9 cellular contexts compared by ENCODE assay signal in the genomic region with DNA sequence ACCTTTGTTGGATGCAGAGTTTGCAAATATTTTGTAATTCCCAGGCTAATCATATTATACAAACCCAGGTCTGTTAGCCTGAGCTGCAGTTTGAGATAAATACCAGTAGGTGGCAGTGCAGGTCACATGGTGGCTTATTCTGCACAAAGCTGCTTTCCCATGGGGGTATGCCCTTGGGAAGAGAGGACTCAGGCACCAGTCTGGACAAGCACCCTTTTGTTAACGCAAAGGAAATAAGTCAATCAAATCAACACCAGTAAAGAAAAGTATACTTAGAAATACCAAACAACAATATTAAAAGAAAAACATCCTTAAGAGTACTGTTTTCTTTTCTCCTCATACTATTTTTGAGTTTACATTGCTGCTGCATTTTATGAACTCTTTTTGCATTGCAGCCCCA.
DNase-seq lines count a peak whose midpoint lies in the region; ATAC-seq and TF ChIP-seq lines count a peak whose summit lies in the region.
"Had no signal": no experiment of that assay in that cellular context is flagged by ENCODE, and none has a peak within 500 bp of the region (broad histone marks: within the 10 kb centered on the region; RNA-seq: fewer than 3 reads in every experiment).

No MANE protein-coding gene starts in this region.

- DNase-seq in cardiac muscle cell (ENCODE audit: low read depth in 1 of 2, low spot score in 1 of 2) (peak; percentile 70 to 72), Right ventricle myocardium superior (no peak), OCI-M1 (lab: John Stamatoyannopoulos, UW) (peak; percentile 79), epithelial cell of esophagus (ENCODE audit: low read depth) (peak; percentile 85)
- no peak for DNase-seq in effector memory CD4-positive, alpha-beta T cell

- no peaks in the 10 kb centered on the region for H3K27me3 Mint-ChIP-seq in nephron (ENCODE audit: low read depth)
- H3K27me3 Mint-ChIP-seq: stimulated activated naive CD8-positive, alpha-beta T cell treated with anti-CD3 and anti-CD28 coated beads, Interleukin-15, Interleukin-2, amounts not matched to agents 100 ng/mL and 50 ng/mL, for 24 hours had no signal

- ATAC-seq in Right ventricle myocardium superior (ENCODE audit: poor library complexity) (no peak), HG02678 (IDR thresholded peaks at IDR 0.05; ENCODE audit: unreplicated experiment) (peak; percentile 63), HG03280 (IDR thresholded peaks at IDR 0.05; ENCODE audit: unreplicated experiment) (no peak)

- H3K36me3 Mint-ChIP-seq in nephron (ENCODE audit: low read depth) = no peaks in the 10 kb centered on the region

- no peaks in the 10 kb centered on the region for H3K27me3 ChIP-seq in cardiac muscle cell
- H3K27me3 ChIP-seq in effector memory CD4-positive, alpha-beta T cell (replicated peaks; ENCODE audit: control insufficient read depth, insufficient read depth, low read length, poor library complexity, severe bottlenecking) = no peaks in the 10 kb centered on the region

- H3K36me3 ChIP-seq in cardiac muscle cell = no peaks in the 10 kb centered on the region
- no peaks in the 10 kb centered on the region for H3K36me3 ChIP-seq in effector memory CD4-positive, alpha-beta T cell (ENCODE audit: control insufficient read depth, insufficient read depth, low read length)

- no peaks in the 10 kb centered on the region for H3K4me1 ChIP-seq in cardiac muscle cell (ENCODE audit: low read depth)
- no peaks in the 10 kb centered on the region for H3K4me1 ChIP-seq in effector memory CD4-positive, alpha-beta T cell (ENCODE audit: control insufficient read depth, insufficient read depth, low read length, poor library complexity, severe bottlenecking)

- H3K4me1 Mint-ChIP-seq in nephron = peaks cover 26% of the 10 kb centered on the region

- no peak overlapping the region for H3K27ac ChIP-seq in cardiac muscle cell
- no peak overlapping the region for H3K27ac ChIP-seq in effector memory CD4-positive, alpha-beta T cell (ENCODE audit: insufficient read depth, low read length, poor library complexity, severe bottlenecking)

- no peak overlapping the region for H3K27ac Mint-ChIP-seq in nephron
- H3K27ac Mint-ChIP-seq: stimulated activated naive CD8-positive, alpha-beta T cell treated with anti-CD3 and anti-CD28 coated beads, Interleukin-15, Interleukin-2, amounts not matched to agents 100 ng/mL and 50 ng/mL, for 24 hours had no signal

- H3K4me3 ChIP-seq in cardiac muscle cell (no peak overlapping the region), epithelial cell of esophagus (ENCODE audit: low read length) (no peak overlapping the region)
- H3K4me3 ChIP-seq in effector memory CD4-positive, alpha-beta T cell (ENCODE audit: insufficient read depth, low read depth, low read length, poor library complexity, severe bottlenecking) = no peak overlapping the region

- H3K9me3 Mint-ChIP-seq in nephron = no peaks in the 10 kb centered on the region

- TF ChIP-seq CTCF in cardiac muscle cell (IDR thresholded peaks at IDR 0.05; ENCODE audit: low read depth, low read length) (peak; percentile 76), epithelial cell of esophagus (IDR thresholded peaks at IDR 0.05; ENCODE audit: insufficient read depth, low read depth, low read length, missing control alignments) (peak; percentile 91), nephron (IDR thresholded peaks at IDR 0.05; ENCODE audit: unreplicated experiment in 3 of 3) (peak; percentile 67 to 86 (median 81))

- intact Hi-C loops in Right ventricle myocardium superior (cut with DNase I) = no loop called here

- H3K9me3 ChIP-seq in cardiac muscle cell (ENCODE audit: low read depth) = no peaks in the 10 kb centered on the region
- no peaks in the 10 kb centered on the region for H3K9me3 ChIP-seq in effector memory CD4-positive, alpha-beta T cell (ENCODE audit: control insufficient read depth, low read length)

- no peak overlapping the region for H3K4me3 Mint-ChIP-seq in nephron
- H3K4me3 Mint-ChIP-seq: stimulated activated naive CD8-positive, alpha-beta T cell treated with anti-CD3 and anti-CD28 coated beads, Interleukin-15, Interleukin-2, amounts not matched to agents 100 ng/mL and 50 ng/mL, for 24 hours had no signal

Comparison
In these comparisons a context has a peak if more than half of its experiments do, and no peak if none do; other contexts are left out.
1. DNase-seq: peak in cardiac muscle cell (2 of 2), OCI-M1 (single experiment) and epithelial cell of esophagus (single experiment); none in Right ventricle myocardium superior (single experiment) and effector memory CD4-positive, alpha-beta T cell (0 of 3).
2. Peak in every context shown above with its lines, with median percentiles within 50 percentile points of each other: CTCF ChIP-seq.